Comparison of ENCODE assay signal across 16 cellular contexts in the genomic region with DNA sequence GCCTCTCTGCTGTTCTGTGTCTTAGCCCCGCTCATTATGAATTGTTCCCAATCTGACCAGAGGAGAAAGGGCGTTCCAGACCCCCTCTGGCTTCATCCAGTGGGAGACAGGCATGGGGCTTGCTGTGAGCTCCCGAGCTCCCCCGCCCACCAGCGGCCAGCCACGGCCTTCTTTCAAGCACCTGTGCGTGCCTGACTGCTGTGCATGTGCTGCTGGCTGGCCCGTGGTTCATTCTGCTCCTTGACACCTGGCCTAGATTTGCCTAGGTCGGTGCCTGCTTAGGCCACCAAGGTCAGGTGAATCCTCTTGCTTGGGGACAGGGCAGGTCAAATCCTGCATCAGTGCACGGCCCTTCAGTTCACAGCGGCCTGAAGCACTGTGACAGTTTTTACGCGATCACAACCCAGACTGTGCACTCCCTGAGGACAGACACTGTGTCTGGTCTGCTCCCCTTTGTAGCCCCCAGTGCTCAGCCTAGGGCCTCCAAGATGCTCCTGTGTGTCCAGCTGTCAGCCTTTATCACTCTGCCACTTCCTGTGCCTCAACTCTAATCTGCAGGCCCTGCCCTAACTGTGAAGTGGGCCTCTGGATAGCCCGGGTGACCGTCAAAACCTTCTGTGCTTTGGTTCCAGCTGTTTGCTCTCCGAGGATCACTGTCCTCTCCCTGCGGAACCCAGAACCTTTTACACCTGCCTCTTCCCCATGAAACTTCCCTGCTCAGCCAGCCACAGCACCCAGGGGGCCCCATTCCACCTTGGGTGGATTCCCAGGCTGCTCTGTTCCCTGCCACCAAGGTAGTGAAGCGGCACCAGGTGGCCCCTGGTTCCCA. TPM values are rescaled to one million over a fixed set of nuclear protein-coding genes. Genes with fewer than 3 reads are reported as not detected.
DNase-seq lines count a peak whose midpoint lies in the region; ATAC-seq, FAIRE-seq and TF ChIP-seq lines count a peak whose summit lies in the region.
"Had no signal": no experiment of that assay in that cellular context is flagged by ENCODE, and none has a peak within 500 bp of the region (broad histone marks: within the 10 kb centered on the region; RNA-seq: fewer than 3 reads in every experiment).

No MANE protein-coding gene starts in this region.

- H3K27ac ChIP-seq in RWPE2 (ENCODE audit: poor library complexity, severe bottlenecking) (peak overlapping the region; percentile 73), kidney (ENCODE audit: low read depth in 2 of 2, low read length in 2 of 2) (no peak overlapping the region), thyroid gland (peak overlapping the region; percentile 3 to 48 (median 9))
- H3K27ac ChIP-seq: SK-N-MC, tibial artery had no signal

- DNase-seq in activated naive CD4-positive, alpha-beta T cell treated with anti-CD3 and anti-CD28 coated beads for 36 hours, result no peak
- no peak for DNase-seq in activated naive CD4-positive, alpha-beta T cell treated with Interleukin-2 at 50 U/mL for 16 hours
- DNase-seq in RWPE2 (ENCODE audit: low spot score), result no peak
- peak; percentile 63 for DNase-seq in kidney
- DNase-seq in thyroid gland, result peak; percentile 62 to 64
- DNase-seq: activated CD4-positive, alpha-beta T cell treated with anti-CD3 and anti-CD28 coated beads, Interleukin-2, amount 50 U/mL, for 1 hour; DMS79 treated with DMSO at 0.1 percent for 48 hours; NCI-H1694; stimulated activated CD4-positive, alpha-beta T cell treated with anti-CD3 and anti-CD28 coated beads, Interleukin-15, amount 100 ng/mL, for 24 hours; tibial artery had no signal

- H3K9me3 ChIP-seq in RWPE2 (ENCODE audit: severe bottlenecking), result no peaks in the 10 kb centered on the region
- H3K9me3 ChIP-seq in kidney (ENCODE audit: control insufficient read depth in 1 of 2, low read length in 2 of 2), result no peaks in the 10 kb centered on the region
- no peaks in the 10 kb centered on the region for H3K9me3 ChIP-seq in thyroid gland
- H3K9me3 ChIP-seq: ascending aorta, tibial artery had no signal

- peaks cover 44% of the 10 kb centered on the region for H3K4me1 Mint-ChIP-seq in activated naive CD4-positive, alpha-beta T cell treated with anti-CD3 and anti-CD28 coated beads for 36 hours (ENCODE audit: low read depth)

- TF ChIP-seq CTCF in RWPE2 (IDR thresholded peaks at IDR 0.05; ENCODE audit: poor library complexity, severe bottlenecking) (no peak), kidney (IDR thresholded peaks at IDR 0.05; ENCODE audit: borderline replicate concordance, extremely low read depth, insufficient read depth) (no peak), thyroid gland (IDR thresholded peaks at IDR 0.05) (no peak)

- no peaks in the 10 kb centered on the region for H3K27me3 Mint-ChIP-seq in activated naive CD4-positive, alpha-beta T cell treated with anti-CD3 and anti-CD28 coated beads for 36 hours (ENCODE audit: low read depth)
- H3K27me3 Mint-ChIP-seq: memory B cell had no signal

- no peak overlapping the region for H3K4me3 Mint-ChIP-seq in activated naive CD4-positive, alpha-beta T cell treated with anti-CD3 and anti-CD28 coated beads for 36 hours

- no peaks in the 10 kb centered on the region for H3K9me3 Mint-ChIP-seq in activated naive CD4-positive, alpha-beta T cell treated with anti-CD3 and anti-CD28 coated beads for 36 hours
- H3K9me3 Mint-ChIP-seq: memory B cell had no signal

- H3K27me3 ChIP-seq in RWPE2 (ENCODE audit: insufficient read depth, poor library complexity, severe bottlenecking) (no peaks in the 10 kb centered on the region), thyroid gland (no peaks in the 10 kb centered on the region)
- H3K27me3 ChIP-seq: ascending aorta, tibial artery had no signal

- H3K4me1 ChIP-seq in RWPE2 (ENCODE audit: insufficient read depth, poor library complexity, severe bottlenecking), result peaks cover 22% of the 10 kb centered on the region
- H3K4me1 ChIP-seq in kidney (ENCODE audit: control insufficient read depth in 1 of 2, insufficient read depth in 1 of 2, low read depth in 1 of 2, low read length in 2 of 2), result peaks cover 0 to 17% of the 10 kb centered on the region in 2 donors
- peaks cover 31 to 47% of the 10 kb centered on the region in 2 donors for H3K4me1 ChIP-seq in thyroid gland

- 70 to 83% methylated on average over 14 to 18 of the region's 18 CpGs for WGBS in thyroid gland, 2 donors

- intact Hi-C loops in activated naive CD4-positive, alpha-beta T cell treated with anti-CD3 and anti-CD28 coated beads for 36 hours (cut with micrococcal nuclease), result no loop called here
- intact Hi-C loops in kidney (cut with DNase I) (no loop called here), thyroid gland (cut with DNase I) (loop anchor here (5.0 kb wide), 1 partner anchor 39 kb away; no protein-coding TSS in a partner anchor)

- H3K4me3 ChIP-seq in RWPE2 (ENCODE audit: severe bottlenecking), result no peak overlapping the region
- H3K4me3 ChIP-seq in kidney (ENCODE audit: low read length in 2 of 2), result no peak overlapping the region
- H3K4me3 ChIP-seq in thyroid gland (replicated peaks in 1 of 3), result no peak overlapping the region
- H3K4me3 ChIP-seq: ascending aorta, SK-N-MC, tibial artery had no signal

- no peak overlapping the region for H3K9ac ChIP-seq in kidney (ENCODE audit: low read length in 2 of 2)

- ATAC-seq in RWPE2 (ENCODE audit: low read depth), result no peak
- ATAC-seq in GM21717 (IDR thresholded peaks at IDR 0.05; ENCODE audit: unreplicated experiment), result no peak
- ATAC-seq in HG02798 (IDR thresholded peaks at IDR 0.05; ENCODE audit: poor library complexity, unreplicated experiment), result no peak
- ATAC-seq in GM21526 (IDR thresholded peaks at IDR 0.05; ENCODE audit: low FRiP score, unreplicated experiment), result no peak

- peaks cover 10% of the 10 kb centered on the region for H3K36me3 Mint-ChIP-seq in activated naive CD4-positive, alpha-beta T cell treated with anti-CD3 and anti-CD28 coated beads for 36 hours (ENCODE audit: low read depth)
- H3K36me3 Mint-ChIP-seq: memory B cell had no signal

- H3K27ac Mint-ChIP-seq in activated naive CD4-positive, alpha-beta T cell treated with anti-CD3 and anti-CD28 coated beads for 36 hours, result peak overlapping the region; percentile 24

- H3K36me3 ChIP-seq in RWPE2 (ENCODE audit: low read depth), result no peaks in the 10 kb centered on the region
- no peaks in the 10 kb centered on the region for H3K36me3 ChIP-seq in kidney (ENCODE audit: control insufficient read depth in 1 of 2, insufficient read depth in 2 of 2, low read length in 2 of 2)
- no peaks in the 10 kb centered on the region for H3K36me3 ChIP-seq in thyroid gland
- H3K36me3 ChIP-seq: ascending aorta, tibial artery had no signal

- TF ChIP-seq POLR2A in thyroid gland (IDR thresholded peaks at IDR 0.05), result no peak

- no peak for FAIRE-seq in kidney (lab: Jason Lieb, UNC)

- CTCF ChIA-PET in activated naive CD4-positive, alpha-beta T cell treated with anti-CD3 and anti-CD28 coated beads for 36 hours (lab: Charles Lee), result interaction anchor here (0.6 to 12.2 kb wide), 11 partner anchors 8 to 60 kb away, joined by 3 to 169 read pairs (median 6); no protein-coding TSS in a partner anchor

RNA-seq across cellular contexts. Expression of a gene that starts 3.5 kb away (rescaled TPM):
- 100 to 1,000 TPM in 1 of 2 experiments, 10 to 100 TPM in 1; 96.4 to 102 TPM for total RNA-seq in activated naive CD4-positive, alpha-beta T cell treated with anti-CD3 and anti-CD28 coated beads for 36 hours
- total RNA-seq in kidney (36.8 TPM), thyroid gland (10 to 100 TPM; 28.7 to 47.0 (median 39.6) TPM)
- 11.8 TPM for polyA plus RNA-seq in kidney (ENCODE audit: insufficient read depth, low read depth, low replicate concordance)

Comparison
In these comparisons a context has a peak if more than half of its experiments do, and no peak if none do; other contexts are left out.
1. DNase-seq: peak in kidney (single experiment) and thyroid gland (2 of 2); none in activated naive CD4-positive, alpha-beta T cell treated with anti-CD3 and anti-CD28 coated beads for 36 hours (single experiment), activated naive CD4-positive, alpha-beta T cell treated with Interleukin-2 at 50 U/mL for 16 hours (single experiment) and RWPE2 (single experiment).
2. H3K27ac ChIP-seq: peak in RWPE2 (single experiment) and thyroid gland (3 of 3); none in kidney (0 of 2).